In genomic region chr7:142616842-142617241, GRCh38 we compare ENCODE assay signal across 11 cellular contexts.
"Had no signal": no experiment of that assay in that cellular context is flagged by ENCODE, and none has a peak within 500 bp of the region (broad histone marks: within the 10 kb centered on the region; RNA-seq: fewer than 3 reads in every experiment).

No MANE protein-coding gene starts in this region.

- H3K27me3 ChIP-seq: ascending aorta, right atrium auricular region had no signal

- H3K4me1 Mint-ChIP-seq: activated B cell treated with CpG ODN at 0.5 μM for 24 hours, natural killer cell had no signal

- H3K27ac Mint-ChIP-seq: activated B cell treated with CpG ODN at 0.5 μM for 24 hours, natural killer cell had no signal

- DNase-seq: activated B cell treated with CpG ODN at 0.5 μM for 24 hours, heart right ventricle, natural killer cell, small intestine, trophoblast cell had no signal

- ATAC-seq: heart right ventricle, natural killer cell had no signal

- H3K4me3 ChIP-seq: ascending aorta, heart right ventricle, right atrium auricular region had no signal

- H3K36me3 ChIP-seq: ascending aorta, heart right ventricle, right atrium auricular region had no signal

- H3K27ac ChIP-seq: ascending aorta, heart right ventricle, right atrium auricular region had no signal

- H3K36me3 Mint-ChIP-seq: natural killer cell had no signal

- H3K9me3 Mint-ChIP-seq: activated B cell treated with CpG ODN at 0.5 μM for 24 hours, natural killer cell had no signal

- H3K4me3 Mint-ChIP-seq: activated B cell treated with CpG ODN at 0.5 μM for 24 hours, natural killer cell had no signal

- H3K4me1 ChIP-seq: ascending aorta, heart right ventricle, right atrium auricular region had no signal

- H3K9me3 ChIP-seq: ascending aorta, heart right ventricle, right atrium auricular region had no signal

- FAIRE-seq: bronchial epithelial cell, frontal cortex, islet of Langerhans, small intestine, TTC549 had no signal
